22 cellular contexts compared by ENCODE assay signal in the genomic region with DNA sequence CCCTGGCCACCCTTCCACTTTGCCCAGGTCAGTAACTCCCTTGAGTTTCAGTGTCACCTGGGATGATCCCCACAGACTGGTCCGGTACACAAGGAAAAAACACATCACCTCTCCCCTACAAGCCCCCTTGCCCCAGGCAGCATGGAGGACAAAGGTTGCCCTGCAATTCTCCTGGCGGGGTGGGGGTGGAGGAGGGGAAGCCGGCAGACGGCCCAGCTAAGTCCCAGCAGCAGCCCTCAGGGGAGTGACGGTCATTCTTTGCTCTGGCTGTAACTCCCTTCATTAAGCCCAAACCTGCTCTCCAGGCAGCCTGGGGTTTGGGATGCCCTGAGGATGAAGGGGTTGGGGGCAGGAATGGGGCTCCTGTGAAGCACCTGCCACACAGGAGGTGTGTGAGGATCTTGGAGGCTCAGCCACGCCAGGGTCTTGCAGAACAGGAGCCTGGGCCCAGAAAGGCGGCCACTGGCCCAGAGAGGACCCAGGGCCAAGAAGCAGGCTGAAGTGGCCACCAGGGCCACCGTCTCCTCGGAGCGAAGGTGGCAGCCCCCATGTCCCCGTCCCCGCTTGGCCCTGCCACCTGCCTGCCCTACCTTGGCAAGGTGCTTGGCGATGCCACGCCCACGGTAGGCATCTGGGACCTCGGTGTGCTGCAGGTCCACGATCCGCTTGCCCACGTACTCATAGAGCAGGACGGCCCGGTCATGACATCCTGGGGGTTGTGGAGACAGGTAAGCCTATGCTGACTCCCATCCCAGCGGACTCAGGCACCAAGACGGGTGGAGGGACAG. TPM values are rescaled to one million over a fixed set of nuclear protein-coding genes. Genes with fewer than 3 reads are reported as not detected.
DNase-seq lines count a peak whose midpoint lies in the region; ATAC-seq and TF ChIP-seq lines count a peak whose summit lies in the region.
"Had no signal": no experiment of that assay in that cellular context is flagged by ENCODE, and none has a peak within 500 bp of the region (broad histone marks: within the 10 kb centered on the region; RNA-seq: fewer than 3 reads in every experiment).

No MANE protein-coding gene starts in this region.

- 81% methylated on average over 23 of the region's 23 CpGs for WGBS in hepatocyte (ENCODE audit: low lambda C conversion rate, missing lambda C conversion rate)
- WGBS in trophoblast cell (ENCODE audit: extremely low coverage, insufficient coverage, insufficient read length): no CpG with 5 or more reads among the region's 23 CpGs

- peak overlapping the region; percentile 51 for H2AK5ac ChIP-seq in trophoblast cell (ENCODE audit: low read length)

- H4K20me1 ChIP-seq in BLaER1 (peaks cover 28% of the 10 kb centered on the region), hepatocyte (ENCODE audit: insufficient read depth, poor library complexity, severe bottlenecking) (no peaks in the 10 kb centered on the region)

- peaks cover 14% of the 10 kb centered on the region for H3K79me1 ChIP-seq in trophoblast cell (ENCODE audit: low read length)

- intact Hi-C loops in Caco-2 (cut with micrococcal nuclease; ENCODE audit: unreplicated experiment): no loop called here
- intact Hi-C loops in CD4-positive, alpha-beta memory T cell (cut with micrococcal nuclease): no loop called here

- no peaks in the 10 kb centered on the region for H3K36me3 ChIP-seq in BLaER1
- H3K36me3 ChIP-seq in Caco-2 (ENCODE audit: control insufficient read depth, insufficient read depth, low read length): no peaks in the 10 kb centered on the region
- H3K36me3 ChIP-seq in hepatocyte (replicated peaks; ENCODE audit: insufficient read depth, low read depth): no peaks in the 10 kb centered on the region
- peaks cover 3 to 6% of the 10 kb centered on the region in 2 experiments for H3K36me3 ChIP-seq in trophoblast cell (ENCODE audit: control insufficient read depth in 1 of 2, insufficient read depth in 2 of 2, low read length in 2 of 2)
- H3K36me3 ChIP-seq in CD4-positive, alpha-beta memory T cell (ENCODE audit: insufficient read depth, low read length): no peaks in the 10 kb centered on the region
- H3K36me3 ChIP-seq: BE2C, SJSA1 had no signal

- H3K4me1 Mint-ChIP-seq in Caco-2 (ENCODE audit: low read depth, unreplicated experiment): no peaks in the 10 kb centered on the region
- peaks cover 3 to 9% (median 4%) of the 10 kb centered on the region in 4 donors for H3K4me1 Mint-ChIP-seq in CD4-positive, alpha-beta memory T cell

- peak overlapping the region; percentile 79 for H3K18ac ChIP-seq in trophoblast cell (ENCODE audit: low read length)

- no TSS peak for BruUV-seq in Caco-2 (replicated peaks; lab: Mats Ljungman, UMichigan)

- H3K27ac Mint-ChIP-seq in Caco-2 (ENCODE audit: unreplicated experiment): no peak overlapping the region
- no peak overlapping the region for H3K27ac Mint-ChIP-seq in CD4-positive, alpha-beta memory T cell
- H3K27ac Mint-ChIP-seq: CD4-positive, alpha-beta T cell; GM23338 had no signal

- H3K9me3 Mint-ChIP-seq in Caco-2 (ENCODE audit: unreplicated experiment): no peaks in the 10 kb centered on the region
- H3K9me3 Mint-ChIP-seq in CD4-positive, alpha-beta memory T cell: no peaks in the 10 kb centered on the region
- H3K9me3 Mint-ChIP-seq: CD4-positive, alpha-beta T cell; GM23338 had no signal

- H3K9ac ChIP-seq in BLaER1 (0 out of 2 replicates have a peak overlapping the region, but pooled peaks have one; percentile 8), trophoblast cell (ENCODE audit: low read length) (no peak overlapping the region)

- peak overlapping the region; percentile 73 for H4K91ac ChIP-seq in trophoblast cell (ENCODE audit: low read depth, low read length)

- POLR2A ChIA-PET in Caco-2 (lab: Charles Lee): no interaction called here
- POLR2A ChIA-PET in CD4-positive, alpha-beta memory T cell (lab: Charles Lee; ENCODE audit: partially characterized antibody): no interaction called here

- H2BK120ac ChIP-seq in trophoblast cell (ENCODE audit: insufficient read depth, low read length, poor library complexity): peak overlapping the region; percentile 57

- no peaks in the 10 kb centered on the region for H3K27me3 ChIP-seq in BLaER1
- no peaks in the 10 kb centered on the region for H3K27me3 ChIP-seq in Caco-2 (replicated peaks; ENCODE audit: control insufficient read depth, insufficient read depth, low read length)
- no peaks in the 10 kb centered on the region for H3K27me3 ChIP-seq in hepatocyte
- H3K27me3 ChIP-seq in trophoblast cell (ENCODE audit: insufficient read depth, low read length): no peaks in the 10 kb centered on the region
- H3K27me3 ChIP-seq in CD4-positive, alpha-beta memory T cell (ENCODE audit: insufficient read depth, low read length): no peaks in the 10 kb centered on the region
- H3K27me3 ChIP-seq: BE2C, SJSA1 had no signal

- H3K4me1 ChIP-seq in BLaER1 (peaks cover 54% of the 10 kb centered on the region), Caco-2 (peaks cover 14% of the 10 kb centered on the region), hepatocyte (ENCODE audit: insufficient read depth) (no peaks in the 10 kb centered on the region), trophoblast cell (ENCODE audit: control insufficient read depth in 1 of 2, insufficient read depth in 2 of 2, low read length in 2 of 2) (peaks cover 43 to 44% of the 10 kb centered on the region in 2 experiments)
- H3K4me1 ChIP-seq in CD4-positive, alpha-beta memory T cell (ENCODE audit: insufficient read depth, low read length): no peaks in the 10 kb centered on the region
- H3K4me1 ChIP-seq: BE2C, SJSA1 had no signal

- no peak overlapping the region for H2AFZ ChIP-seq in hepatocyte
- no peak overlapping the region for H2AFZ ChIP-seq in trophoblast cell (ENCODE audit: insufficient read depth, low read length, poor library complexity)
- H2AFZ ChIP-seq: GM23338 had no signal

- TF ChIP-seq CTCF in Caco-2 (IDR thresholded peaks at IDR 0.05; ENCODE audit: insufficient read depth in 1 of 2, low read depth in 1 of 2, low read length in 1 of 2, severe bottlenecking in 1 of 2, unreplicated experiment in 1 of 2): no peak
- no peak for TF ChIP-seq CTCF in hepatocyte (IDR thresholded peaks at IDR 0.05; ENCODE audit: poor library complexity)

- no peaks in the 10 kb centered on the region for H3K27me3 Mint-ChIP-seq in Caco-2 (ENCODE audit: insufficient read depth, unreplicated experiment)
- no peaks in the 10 kb centered on the region for H3K27me3 Mint-ChIP-seq in CD4-positive, alpha-beta memory T cell
- H3K27me3 Mint-ChIP-seq: CD4-positive, alpha-beta T cell had no signal

- H3K36me3 Mint-ChIP-seq in Caco-2 (ENCODE audit: insufficient read depth, unreplicated experiment): no peaks in the 10 kb centered on the region
- peaks cover 0 to 2% of the 10 kb centered on the region in 2 donors for H3K36me3 Mint-ChIP-seq in CD4-positive, alpha-beta memory T cell

- H3K9me2 ChIP-seq in hepatocyte (replicated peaks; ENCODE audit: insufficient read depth): no peaks in the 10 kb centered on the region

- H3K9me3 ChIP-seq in BLaER1 (no peaks in the 10 kb centered on the region), Caco-2 (no peaks in the 10 kb centered on the region), hepatocyte (ENCODE audit: low read depth) (no peaks in the 10 kb centered on the region), trophoblast cell (ENCODE audit: insufficient read depth, low read depth, low read length) (peaks cover 4% of the 10 kb centered on the region)
- no peaks in the 10 kb centered on the region for H3K9me3 ChIP-seq in CD4-positive, alpha-beta memory T cell (ENCODE audit: control insufficient read depth in 1 of 2, low read length in 2 of 2)
- H3K9me3 ChIP-seq: BE2C, SJSA1 had no signal

- H3K4me2 ChIP-seq in BLaER1: peak overlapping the region; percentile 71; the same call in 1 of the 2 replicates
- no peak overlapping the region for H3K4me2 ChIP-seq in hepatocyte
- peak overlapping the region; percentile 14 for H3K4me2 ChIP-seq in trophoblast cell (ENCODE audit: low read length)
- H3K4me2 ChIP-seq: GM23338 had no signal

- H3K4ac ChIP-seq in trophoblast cell (ENCODE audit: low read depth, low read length): no peak overlapping the region

- H3K79me2 ChIP-seq in hepatocyte (no peaks in the 10 kb centered on the region), trophoblast cell (ENCODE audit: control insufficient read depth, insufficient read depth, low read length, poor library complexity) (peaks cover 2% of the 10 kb centered on the region)

- no peak overlapping the region for H3K27ac ChIP-seq in BLaER1
- no peak overlapping the region for H3K27ac ChIP-seq in hepatocyte
- H3K27ac ChIP-seq in trophoblast cell (ENCODE audit: low read depth, low read length): peak overlapping the region; percentile 35
- H3K27ac ChIP-seq in CD4-positive, alpha-beta memory T cell (ENCODE audit: low read depth, low read length): no peak overlapping the region
- H3K27ac ChIP-seq: SJSA1 had no signal

- ATAC-seq in HG03025 (IDR thresholded peaks at IDR 0.05; ENCODE audit: low FRiP score, unreplicated experiment): no peak
- ATAC-seq: GM23338, Panc1 had no signal

- no peak overlapping the region for H3K4me3 ChIP-seq in BLaER1
- no peak overlapping the region for H3K4me3 ChIP-seq in Caco-2 (ENCODE audit: low read depth, low read length)
- H3K4me3 ChIP-seq in hepatocyte: no peak overlapping the region
- no peak overlapping the region for H3K4me3 ChIP-seq in trophoblast cell (ENCODE audit: low read depth, low read length)
- H3K4me3 ChIP-seq in CD4-positive, alpha-beta memory T cell (ENCODE audit: low read length in 2 of 2): no peak overlapping the region
- H3K4me3 ChIP-seq: GM23338, SJSA1 had no signal

- peak overlapping the region; percentile 47 for H2BK5ac ChIP-seq in trophoblast cell (ENCODE audit: low read depth, low read length, poor library complexity)

- DNase-seq in Caco-2 (peak; percentile 46 to 76), hepatocyte (ENCODE audit: low spot score) (peak; percentile 35), trophoblast cell (peak in 1 of 2 donors; percentile 18), HUDEP-2 (lab: John Stamatoyannopoulos, UW; ENCODE audit: unreplicated experiment in 76 of 76) (no peak)
- DNase-seq in CD4-positive, alpha-beta memory T cell: no peak
- DNase-seq: BE2C; CD4-positive, alpha-beta T cell; DND-41; KBM-7; MM.1S; NCI-H1048; NCI-H1436 treated with DMSO at 0.1 percent for 48 hours; NCI-H2029; NCI-H345; NCI-H524; NCI-H774; NK-92 treated with Interleukin-12 subunit alpha and Interleukin-12 subunit beta, amount 100 ng/mL, for 24 hours had no signal

- peak overlapping the region; percentile 31 for H4K12ac ChIP-seq in trophoblast cell (ENCODE audit: low read depth, low read length)

- no peak overlapping the region for H3K23ac ChIP-seq in trophoblast cell (ENCODE audit: low read length)

- H4K8ac ChIP-seq in trophoblast cell (ENCODE audit: low read depth, low read length): peak overlapping the region; percentile 37

- H3K4me3 Mint-ChIP-seq in Caco-2 (ENCODE audit: unreplicated experiment): no peak overlapping the region
- H3K4me3 Mint-ChIP-seq in CD4-positive, alpha-beta memory T cell: no peak overlapping the region
- H3K4me3 Mint-ChIP-seq: CD4-positive, alpha-beta T cell; GM23338 had no signal

- CTCF ChIA-PET in Caco-2 (lab: Charles Lee): interaction anchor here (0.5 kb wide), 1 partner anchor 26 kb away, joined by 3 read pairs; no protein-coding TSS in a partner anchor
- CTCF ChIA-PET in CD4-positive, alpha-beta memory T cell (lab: Charles Lee; ENCODE audit: partially characterized antibody): no interaction called here

- H3K14ac ChIP-seq in trophoblast cell (ENCODE audit: low read length): peak overlapping the region; percentile 40

- H2BK12ac ChIP-seq in trophoblast cell (ENCODE audit: low read length): peak overlapping the region; percentile 72

RNA-seq across cellular contexts. Expression of a gene that starts 9.5 kb away (rescaled TPM):
- total RNA-seq in Caco-2 (2022): 14.4 and 18.4 TPM in 2 replicates
- total RNA-seq in hepatocyte: 5.0 and 5.4 TPM in 2 replicates
- 4.8 and 6.7 TPM in 2 replicates for polyA plus RNA-seq in hepatocyte
- 30.2 and 32.0 TPM in 2 replicates for polyA plus RNA-seq in trophoblast cell (2013)
- total RNA-seq in CD4-positive, alpha-beta memory T cell: 10 to 100 TPM; 13.1 to 13.5 TPM
- 1 to 10 TPM in 1 of 2 donors, under 1 TPM in 1; 0.32 to 2.3 TPM for polyA plus RNA-seq in CD4-positive, alpha-beta memory T cell

RNA-seq across cellular contexts. Expression of a gene that starts 29.7 kb away (rescaled TPM):
- total RNA-seq in Caco-2 (2022) (39.1 and 40.7 TPM in 2 replicates), hepatocyte (18.4 and 21.6 TPM in 2 replicates)
- polyA plus RNA-seq in hepatocyte: 55.4 and 78.1 TPM in 2 replicates
- polyA plus RNA-seq in trophoblast cell (2013): 41.4 and 42.5 TPM in 2 replicates
- 10 to 100 TPM; 18.6 to 21.7 TPM for total RNA-seq in CD4-positive, alpha-beta memory T cell
- 10 to 100 TPM; 35.6 to 38.6 TPM for polyA plus RNA-seq in CD4-positive, alpha-beta memory T cell

RNA-seq across cellular contexts. Expression of a gene that starts 40.8 kb away (rescaled TPM):
- total RNA-seq in Caco-2 (2022): 49.5 and 50.9 TPM in 2 replicates
- total RNA-seq in hepatocyte: 16.1 and 21.8 TPM in 2 replicates
- polyA plus RNA-seq in hepatocyte: 58.4 and 62.4 TPM in 2 replicates
- 23.0 and 23.8 TPM in 2 replicates for polyA plus RNA-seq in trophoblast cell (2013)
- total RNA-seq in CD4-positive, alpha-beta memory T cell: 10 to 100 TPM; 52.6 to 63.2 TPM
- 10 to 100 TPM; 48.5 to 88.9 TPM for polyA plus RNA-seq in CD4-positive, alpha-beta memory T cell

Comparison
In these comparisons a context has a peak if more than half of its experiments do, and no peak if none do; other contexts are left out.
1. DNase-seq: peak in Caco-2 (2 of 2) and hepatocyte (single experiment); none in CD4-positive, alpha-beta memory T cell (0 of 5) and HUDEP-2 (0 of 76).